In genomic region chr20:24694727-24695528, GRCh38 we compare ENCODE assay signal across 17 cellular contexts.
DNase-seq lines count a peak whose midpoint lies in the region; ATAC-seq and TF ChIP-seq lines count a peak whose summit lies in the region.
"Had no signal": no experiment of that assay in that cellular context is flagged by ENCODE, and none has a peak within 500 bp of the region (broad histone marks: within the 10 kb centered on the region; RNA-seq: fewer than 3 reads in every experiment).

No MANE protein-coding gene starts in this region.

- H3K36me3 ChIP-seq in endodermal cell (ENCODE audit: control insufficient read depth, insufficient read depth, low read length) (no peaks in the 10 kb centered on the region), mesenchymal stem cell (ENCODE audit: control insufficient read depth in 1 of 2, insufficient read depth in 2 of 2, low read depth in 1 of 2, low read length in 2 of 2) (no peaks in the 10 kb centered on the region), upper lobe of left lung (no peaks in the 10 kb centered on the region)

- H3K27me3 ChIP-seq in endodermal cell (ENCODE audit: control insufficient read depth, insufficient read depth, low read length, poor library complexity, severe bottlenecking) (no peaks in the 10 kb centered on the region), mesenchymal stem cell (ENCODE audit: control insufficient read depth in 1 of 2, insufficient read depth in 1 of 2, low read length in 2 of 2) (peaks cover 16 to 48% of the 10 kb centered on the region in 2 experiments), upper lobe of left lung (no peaks in the 10 kb centered on the region)

- no peak overlapping the region for H3K4me3 ChIP-seq in endodermal cell (ENCODE audit: low read length)
- H3K4me3 ChIP-seq in mesenchymal stem cell (ENCODE audit: insufficient read depth in 1 of 2, low read depth in 1 of 2, low read length in 2 of 2), result peak overlapping the region in 1 of 2 experiments; percentile 29
- no peak overlapping the region for H3K4me3 ChIP-seq in upper lobe of left lung
- H3K4me3 ChIP-seq: A549, SK-N-MC, skin epidermis had no signal

- H3K27ac ChIP-seq in endodermal cell (ENCODE audit: low read depth, low read length), result no peak overlapping the region
- no peak overlapping the region for H3K27ac ChIP-seq in mesenchymal stem cell (ENCODE audit: low read length, poor library complexity, severe bottlenecking)
- H3K27ac ChIP-seq in upper lobe of left lung, result no peak overlapping the region
- H3K27ac ChIP-seq: A549, SK-N-MC had no signal

- H3K4me2 ChIP-seq in mesenchymal stem cell (ENCODE audit: low read length, poor library complexity, severe bottlenecking), result no peak overlapping the region
- H3K4me2 ChIP-seq: A549 had no signal

- no peak for ATAC-seq in upper lobe of left lung (ENCODE audit: low FRiP score in 2 of 2)
- ATAC-seq in activated naive CD4-positive, alpha-beta T cell treated with anti-CD3 and anti-CD28 coated beads, Interleukin-2, amount 50 U/mL, for 72 hours, result no peak
- ATAC-seq: A549; CD8-positive, alpha-beta T cell had no signal

- no peaks in the 10 kb centered on the region for H3K36me3 Mint-ChIP-seq in endodermal cell (ENCODE audit: low read depth)
- no peaks in the 10 kb centered on the region for H3K36me3 Mint-ChIP-seq in activated naive CD4-positive, alpha-beta T cell treated with anti-CD3 and anti-CD28 coated beads, Interleukin-2, amount 50 U/mL, for 72 hours
- H3K36me3 Mint-ChIP-seq: activated naive CD4-positive, alpha-beta T cell treated with anti-CD3 and anti-CD28 coated beads, Interleukin-2, amount 10 ng/mL, durations not matched to agents 7 days and 5 days; CD8-positive, alpha-beta T cell had no signal

- no peak overlapping the region for H3K4ac ChIP-seq in mesenchymal stem cell (ENCODE audit: low read depth in 1 of 2, low read length in 2 of 2)

- H2BK5ac ChIP-seq in mesenchymal stem cell (ENCODE audit: low read depth, low read length, poor library complexity, severe bottlenecking), result no peak overlapping the region

- H3K9me3 Mint-ChIP-seq in endodermal cell, result no peaks in the 10 kb centered on the region
- no peaks in the 10 kb centered on the region for H3K9me3 Mint-ChIP-seq in activated naive CD4-positive, alpha-beta T cell treated with anti-CD3 and anti-CD28 coated beads, Interleukin-2, amount 50 U/mL, for 72 hours
- H3K9me3 Mint-ChIP-seq: activated naive CD4-positive, alpha-beta T cell treated with anti-CD3 and anti-CD28 coated beads, Interleukin-2, amount 10 ng/mL, durations not matched to agents 7 days and 5 days; CD8-positive, alpha-beta T cell had no signal

- H4K91ac ChIP-seq in mesenchymal stem cell (ENCODE audit: low read length), result no peak overlapping the region

- TF ChIP-seq POLR2A in upper lobe of left lung (IDR thresholded peaks at IDR 0.05), result no peak

- H3K4me1 ChIP-seq in endodermal cell (ENCODE audit: control insufficient read depth, insufficient read depth, low read length), result no peaks in the 10 kb centered on the region
- H3K4me1 ChIP-seq in mesenchymal stem cell (ENCODE audit: control insufficient read depth, insufficient read depth, low read depth, low read length), result no peaks in the 10 kb centered on the region
- peaks cover 0 to 6% (median 0%) of the 10 kb centered on the region in 4 donors for H3K4me1 ChIP-seq in upper lobe of left lung
- H3K4me1 ChIP-seq: A549 had no signal

- no peak overlapping the region for H2BK120ac ChIP-seq in mesenchymal stem cell (ENCODE audit: low read depth, low read length)

- H3K23ac ChIP-seq in mesenchymal stem cell (ENCODE audit: low read length in 2 of 2), result no peak overlapping the region

- 84 to 87% methylated on average over 10 to 14 of the region's 14 CpGs for WGBS in endodermal cell (ENCODE audit: insufficient coverage in 1 of 2, insufficient read length in 1 of 2), 2 experiments
- 69% methylated on average over 14 of the region's 14 CpGs for WGBS in mesenchymal stem cell
- WGBS in upper lobe of left lung, 2 donors, result 45 to 56% methylated on average over 14 of the region's 14 CpGs

- no peak overlapping the region for H2BK15ac ChIP-seq in mesenchymal stem cell (ENCODE audit: low read depth, poor library complexity, severe bottlenecking)

- peak; percentile 43 for DNase-seq in activated effector memory CD4-positive, alpha-beta T cell treated with anti-CD3 and anti-CD28 coated beads, Interleukin-2, amount 50 U/mL, for 16 hours
- DNase-seq in activated effector memory CD4-positive, alpha-beta T cell treated with Interleukin-2 at 50 U/mL for 16 hours, result no peak
- DNase-seq in endodermal cell (peak; percentile 26), mesenchymal stem cell (no peak), ureter (ENCODE audit: low spot score) (peak; percentile 45), upper lobe of left lung (no peak), NCI-H1048 (lab: John Stamatoyannopoulos, UW) (no peak)
- DNase-seq in activated naive CD4-positive, alpha-beta T cell treated with anti-CD3 and anti-CD28 coated beads, Interleukin-2, amount 50 U/mL, for 72 hours (ENCODE audit: low spot score in 2 of 2), result no peak
- DNase-seq: activated naive CD4-positive, alpha-beta T cell treated with anti-CD3 and anti-CD28 coated beads, Interleukin-2, amount 10 ng/mL, durations not matched to agents 7 days and 5 days; mesendoderm; NCI-H1694; NCI-H510A treated with DMSO at 0.1 percent for 48 hours; stimulated activated naive CD4-positive, alpha-beta T cell had no signal

- TF ChIP-seq EP300 in upper lobe of left lung (IDR thresholded peaks at IDR 0.05), result no peak

- H3K9me3 ChIP-seq in endodermal cell (ENCODE audit: control insufficient read depth, low read length) (no peaks in the 10 kb centered on the region), mesenchymal stem cell (ENCODE audit: control insufficient read depth, low read length) (no peaks in the 10 kb centered on the region), upper lobe of left lung (no peaks in the 10 kb centered on the region)
- H3K9me3 ChIP-seq: A549 had no signal

- TF ChIP-seq CTCF in endodermal cell (conservative IDR thresholded peaks at IDR 0.05), result no peak
- TF ChIP-seq CTCF in upper lobe of left lung (IDR thresholded peaks at IDR 0.05), result no peak

- H4K8ac ChIP-seq in mesenchymal stem cell (ENCODE audit: low read length), result no peak overlapping the region

- no peak overlapping the region for H3K4me3 Mint-ChIP-seq in endodermal cell
- H3K4me3 Mint-ChIP-seq: activated naive CD4-positive, alpha-beta T cell treated with anti-CD3 and anti-CD28 coated beads, Interleukin-2, amount 10 ng/mL, durations not matched to agents 7 days and 5 days; CD8-positive, alpha-beta T cell had no signal

- H3K9ac ChIP-seq in endodermal cell (ENCODE audit: extremely low read depth, low read length, poor library complexity, severe bottlenecking) (no peak overlapping the region), mesenchymal stem cell (ENCODE audit: low read length) (peak overlapping the region; percentile 11)

- H3K27ac Mint-ChIP-seq in endodermal cell, result no peak overlapping the region
- H3K27ac Mint-ChIP-seq in activated naive CD4-positive, alpha-beta T cell treated with anti-CD3 and anti-CD28 coated beads, Interleukin-2, amount 50 U/mL, for 72 hours, result no peak overlapping the region
- H3K27ac Mint-ChIP-seq: activated naive CD4-positive, alpha-beta T cell treated with anti-CD3 and anti-CD28 coated beads, Interleukin-2, amount 10 ng/mL, durations not matched to agents 7 days and 5 days; CD8-positive, alpha-beta T cell had no signal

- H2AFZ ChIP-seq in mesenchymal stem cell (ENCODE audit: low read depth, low read length), result no peak overlapping the region

- H3K79me1 ChIP-seq in mesenchymal stem cell (replicated peaks; ENCODE audit: low read length, poor library complexity, severe bottlenecking), result no peaks in the 10 kb centered on the region

- no peak overlapping the region for H2AK5ac ChIP-seq in mesenchymal stem cell (ENCODE audit: low read length, severe bottlenecking)

- peaks cover 13% of the 10 kb centered on the region for H3K27me3 Mint-ChIP-seq in endodermal cell (ENCODE audit: insufficient read depth)

- H3K4me1 Mint-ChIP-seq in endodermal cell, result no peaks in the 10 kb centered on the region
- H3K4me1 Mint-ChIP-seq: activated naive CD4-positive, alpha-beta T cell treated with anti-CD3 and anti-CD28 coated beads, Interleukin-2, amount 10 ng/mL, durations not matched to agents 7 days and 5 days had no signal

- no peak overlapping the region for H2BK12ac ChIP-seq in mesenchymal stem cell (ENCODE audit: low read length in 2 of 2)

- no peak overlapping the region for H3K18ac ChIP-seq in mesenchymal stem cell (ENCODE audit: low read depth in 1 of 2, low read length in 2 of 2)

- no peak overlapping the region for H3K14ac ChIP-seq in mesenchymal stem cell (ENCODE audit: low read length in 2 of 2)

Comparison
In these comparisons a context has a peak if more than half of its experiments do, and no peak if none do; other contexts are left out.
1. DNase-seq: peak in activated effector memory CD4-positive, alpha-beta T cell treated with anti-CD3 and anti-CD28 coated beads, Interleukin-2, amount 50 U/mL, for 16 hours (single experiment), endodermal cell (single experiment) and ureter (single experiment); none in activated effector memory CD4-positive, alpha-beta T cell treated with Interleukin-2 at 50 U/mL for 16 hours (single experiment), mesenchymal stem cell (single experiment), upper lobe of left lung (0 of 2), NCI-H1048 (single experiment) and activated naive CD4-positive, alpha-beta T cell treated with anti-CD3 and anti-CD28 coated beads, Interleukin-2, amount 50 U/mL, for 72 hours (0 of 2).